In genomic region chr14:56125772-56126411, GRCh38 we compare ENCODE assay signal across 22 cellular contexts. TPM values are rescaled to one million over a fixed set of nuclear protein-coding genes. Genes with fewer than 3 reads are reported as not detected.
A peak's percentile ranks its signal among the peaks of the same experiment; 100 is the strongest.
DNase-seq lines count a peak whose midpoint lies in the region; ATAC-seq, FAIRE-seq and TF ChIP-seq lines count a peak whose summit lies in the region.
"Had no signal": no experiment of that assay in that cellular context is flagged by ENCODE, and none has a peak within 500 bp of the region (broad histone marks: within the 10 kb centered on the region; RNA-seq: fewer than 3 reads in every experiment).

No MANE protein-coding gene starts in this region.

- H2AK5ac ChIP-seq in mesenchymal stem cell (ENCODE audit: low read length, severe bottlenecking), result no peak overlapping the region

- H3K27me3 ChIP-seq in Loucy (ENCODE audit: insufficient read depth, low read length, poor library complexity, severe bottlenecking), result no peaks in the 10 kb centered on the region
- no peaks in the 10 kb centered on the region for H3K27me3 ChIP-seq in mesenchymal stem cell (ENCODE audit: control insufficient read depth in 1 of 2, insufficient read depth in 1 of 2, low read length in 2 of 2)
- no peaks in the 10 kb centered on the region for H3K27me3 ChIP-seq in GM23248 (replicated peaks; ENCODE audit: insufficient read depth)

- peak overlapping the region in 1 of 2 experiments; percentile 84 for H3K23ac ChIP-seq in mesenchymal stem cell (ENCODE audit: low read length in 2 of 2)

- no peaks in the 10 kb centered on the region for H3K9me2 ChIP-seq in Loucy (replicated peaks; ENCODE audit: low read depth, low read length)
- no peaks in the 10 kb centered on the region for H3K9me2 ChIP-seq in GM23248 (ENCODE audit: insufficient read depth)

- no peak overlapping the region for H2AFZ ChIP-seq in Loucy (ENCODE audit: low read length)
- no peak overlapping the region for H2AFZ ChIP-seq in mesenchymal stem cell (ENCODE audit: low read depth, low read length)
- no peak overlapping the region for H2AFZ ChIP-seq in GM23248

- in situ Hi-C loops in GM23248 (cut with MboI), result no loop called here

- no peaks in the 10 kb centered on the region for H3K9me3 ChIP-seq in Loucy (ENCODE audit: insufficient read depth, low read depth, low read length)
- H3K9me3 ChIP-seq in mesenchymal stem cell (ENCODE audit: control insufficient read depth, low read length), result no peaks in the 10 kb centered on the region
- no peaks in the 10 kb centered on the region for H3K9me3 ChIP-seq in GM23248 (ENCODE audit: low read depth)

- peak; percentile 20 for DNase-seq in D721Med (ENCODE audit: insufficient read length, low spot score)
- peak; percentile 24 for DNase-seq in NCI-H774 (lab: John Stamatoyannopoulos, UW)
- DNase-seq in mesenchymal stem cell, result no peak
- DNase-seq in foreskin fibroblast, result no peak
- DNase-seq in GM23248, result no peak
- DNase-seq in GM20000 (ENCODE audit: low spot score), result no peak
- DNase-seq: activated CD8-positive, alpha-beta memory T cell treated with anti-CD3 and anti-CD28 coated beads, Interleukin-2, amount 50 U/mL, for 48 hours; anterior cingulate cortex; CD8-positive, alpha-beta T cell; hippocampal formation; KG1; kidney glomerular epithelial cell; NCI-H1092; stimulated activated naive CD8-positive, alpha-beta T cell treated with anti-CD3 and anti-CD28 coated beads, Interleukin-15, Interleukin-2, amounts not matched to agents 100 U/mL and 50 U/mL, for 24 hours had no signal

- H3K18ac ChIP-seq in mesenchymal stem cell (ENCODE audit: low read depth in 1 of 2, low read length in 2 of 2), result peak overlapping the region in 1 of 2 experiments; percentile 48

- H2BK5ac ChIP-seq in mesenchymal stem cell (ENCODE audit: low read depth, low read length, poor library complexity, severe bottlenecking), result no peak overlapping the region

- H4K8ac ChIP-seq in mesenchymal stem cell (ENCODE audit: low read length), result peak overlapping the region; percentile 24

- ATAC-seq in GM18867 (IDR thresholded peaks at IDR 0.05; ENCODE audit: unreplicated experiment), result no peak
- ATAC-seq: CD8-positive, alpha-beta T cell; Panc1; right cardiac atrium; SK-N-SH treated with all-trans-retinoic acid at 6 μM for 48 hours; stimulated activated naive CD8-positive, alpha-beta T cell treated with anti-CD3 and anti-CD28 coated beads, Interleukin-15, Interleukin-2, amounts not matched to agents 100 U/mL and 50 U/mL, for 24 hours had no signal

- peak overlapping the region in 1 of 2 experiments; percentile 7 for H2BK12ac ChIP-seq in mesenchymal stem cell (ENCODE audit: low read length in 2 of 2)

- peak overlapping the region in 1 of 2 experiments; percentile 48 for H3K14ac ChIP-seq in mesenchymal stem cell (ENCODE audit: low read length in 2 of 2)

- H3K4me3 ChIP-seq in Loucy (ENCODE audit: low read length, poor library complexity, severe bottlenecking), result peak overlapping the region; percentile 81
- H3K4me3 ChIP-seq in mesenchymal stem cell (ENCODE audit: insufficient read depth in 1 of 2, low read depth in 1 of 2, low read length in 2 of 2), result no peak overlapping the region
- H3K4me3 ChIP-seq in foreskin fibroblast (ENCODE audit: low read depth in 1 of 2, low read length in 2 of 2), result no peak overlapping the region
- no peak overlapping the region for H3K4me3 ChIP-seq in GM23248

- H2BK120ac ChIP-seq in mesenchymal stem cell (ENCODE audit: low read depth, low read length), result no peak overlapping the region

- H3K79me1 ChIP-seq in mesenchymal stem cell (replicated peaks; ENCODE audit: low read length, poor library complexity, severe bottlenecking), result peaks cover 35% of the 10 kb centered on the region

- TF ChIP-seq CTCF in D721Med (IDR thresholded peaks at IDR 0.05; ENCODE audit: insufficient read depth, missing control alignments), result no peak
- no peak for TF ChIP-seq CTCF in Loucy (conservative IDR thresholded peaks at IDR 0.05; ENCODE audit: low read length)
- TF ChIP-seq CTCF in foreskin fibroblast (IDR thresholded peaks at IDR 0.05; ENCODE audit: low read depth, low read length), result no peak
- no peak for TF ChIP-seq CTCF in GM20000 (IDR thresholded peaks at IDR 0.05; ENCODE audit: extremely low read depth, missing control alignments)

- FAIRE-seq in D721Med (lab: Jason Lieb, UNC), result peak; percentile 96
- FAIRE-seq: endometrium, G401.6, GM12892 had no signal

- H3F3A ChIP-seq in Loucy (ENCODE audit: low read depth) (no peaks in the 10 kb centered on the region), GM23248 (ENCODE audit: insufficient read depth) (no peaks in the 10 kb centered on the region)

- H3K4me2 ChIP-seq in Loucy (ENCODE audit: low read depth, low read length, poor library complexity, severe bottlenecking) (peak overlapping the region; percentile 88), mesenchymal stem cell (ENCODE audit: low read length, poor library complexity, severe bottlenecking) (no peak overlapping the region), GM23248 (ENCODE audit: unreplicated experiment) (no peak overlapping the region)

- peak overlapping the region; percentile 14 for H3K9ac ChIP-seq in Loucy (ENCODE audit: low read depth, low read length, poor library complexity, severe bottlenecking)
- no peak overlapping the region for H3K9ac ChIP-seq in mesenchymal stem cell (ENCODE audit: low read length)
- no peak overlapping the region for H3K9ac ChIP-seq in GM23248

- peaks cover 16% of the 10 kb centered on the region; the same call in 1 of the 2 replicates for H3K36me3 ChIP-seq in Loucy (ENCODE audit: insufficient read depth, low read length)
- H3K36me3 ChIP-seq in mesenchymal stem cell (ENCODE audit: control insufficient read depth in 1 of 2, insufficient read depth in 2 of 2, low read depth in 1 of 2, low read length in 2 of 2), result no peaks in the 10 kb centered on the region
- H3K36me3 ChIP-seq in GM23248 (ENCODE audit: low read depth), result no peaks in the 10 kb centered on the region

- H3K4ac ChIP-seq in mesenchymal stem cell (ENCODE audit: low read depth in 1 of 2, low read length in 2 of 2), result no peak overlapping the region

- H4K20me1 ChIP-seq in Loucy (ENCODE audit: insufficient read depth, low read length, poor library complexity, severe bottlenecking), result peaks cover 100% of the 10 kb centered on the region
- no peaks in the 10 kb centered on the region; the same call in 1 of the 2 replicates for H4K20me1 ChIP-seq in GM23248 (ENCODE audit: insufficient read depth)

- peaks cover 93% of the 10 kb centered on the region for H3K4me1 ChIP-seq in Loucy (ENCODE audit: insufficient read depth, low read length, poor library complexity, severe bottlenecking)
- H3K4me1 ChIP-seq in mesenchymal stem cell (ENCODE audit: control insufficient read depth, insufficient read depth, low read depth, low read length), result peaks cover 3% of the 10 kb centered on the region
- peaks cover 7% of the 10 kb centered on the region for H3K4me1 ChIP-seq in GM23248 (ENCODE audit: insufficient read depth)

- H4K91ac ChIP-seq in mesenchymal stem cell (ENCODE audit: low read length), result peak overlapping the region; percentile 71

- no peak overlapping the region for H2BK15ac ChIP-seq in mesenchymal stem cell (ENCODE audit: low read depth, poor library complexity, severe bottlenecking)

- peaks cover 100% of the 10 kb centered on the region for H3K79me2 ChIP-seq in Loucy (ENCODE audit: insufficient read depth, low read length)
- 0 out of 2 replicates have a peak, but pooled peaks cover 6% of the 10 kb centered on the region for H3K79me2 ChIP-seq in GM23248 (ENCODE audit: insufficient read depth)

- no peak overlapping the region for H3K27ac ChIP-seq in mesenchymal stem cell (ENCODE audit: low read length, poor library complexity, severe bottlenecking)
- no peak overlapping the region for H3K27ac ChIP-seq in GM23248

- 83% methylated on average over 6 of the region's 7 CpGs for WGBS in mesenchymal stem cell
- WGBS in GM23248 (ENCODE audit: low coverage in 1 of 2, low lambda C conversion rate in 2 of 2, missing lambda C conversion rate in 2 of 2), 2 experiments, result 99 to 100% methylated on average over 7 of the region's 7 CpGs

RNA-seq across cellular contexts. Expression of gene PELI2, which starts 7.7 kb away (rescaled TPM):
- polyA plus RNA-seq in mesenchymal stem cell (2013, experiment 1 of 2), result 4.6 TPM
- 4.7 TPM for polyA plus RNA-seq in mesenchymal stem cell (2013, experiment 2 of 2)
- total RNA-seq in GM23248 (2014; rRNA removed; shearing (Covaris generic)), result 1.2 and 12.3 TPM in 2 replicates
- 1.3 TPM in 2 replicates for polyA plus RNA-seq in GM23248 (2016; fragmentation: Nextera tagmentation; extraction: Ambion mirVana)

Comparison
In these comparisons a context has a peak if more than half of its experiments do, and no peak if none do; other contexts are left out.
1. DNase-seq: peak in D721Med (single experiment) and NCI-H774 (single experiment); none in mesenchymal stem cell (single experiment), foreskin fibroblast (0 of 2), GM23248 (single experiment) and GM20000 (single experiment).